ENCODE assay signal across 1 cellular context in genomic region chr2:237466266-237466665, GRCh38.
TF ChIP-seq lines count a peak whose summit lies in the region.

No MANE protein-coding gene starts in this region.

TF ChIP-seq in K562, 482 proteins besides CTCF, POLR2A, EP300 and RAD21 (continued from another document):
- TF ChIP-seq HMBOX1 (IDR thresholded peaks at IDR 0.05) (peak; percentile 19; the same call in 1 of the 2 replicates), KLF6 (CRISPR knock-in tag; IDR thresholded peaks at IDR 0.05; ENCODE audit: borderline replicate concordance) (no peak), NCOA2 (IDR thresholded peaks at IDR 0.05; ENCODE audit: partially characterized antibody in 2 of 2) (no peak), TEAD4 (IDR thresholded peaks at IDR 0.05; ENCODE audit: low read length) (peak; percentile 25; the same call in 1 of the 2 replicates), TEAD4 (CRISPR knock-in tag; IDR thresholded peaks at IDR 0.05; ENCODE audit: borderline replicate concordance) (no peak), TAL1 (IDR thresholded peaks at IDR 0.05) (peak; percentile 36; the same call in 1 of the 2 replicates), NR2C1 (IDR thresholded peaks at IDR 0.05) (no peak), NR2C1 (tag; IDR thresholded peaks at IDR 0.05) (no peak), ILF3 (IDR thresholded peaks at IDR 0.05; ENCODE audit: borderline replicate concordance) (no peak), NONO (IDR thresholded peaks at IDR 0.05; ENCODE audit: low read depth in 2 of 2, low read length in 1 of 2) (no peak), PML (IDR thresholded peaks at IDR 0.05; ENCODE audit: low read length) (peak; percentile 45; the same call in 1 of the 2 replicates), NCOA1 (IDR thresholded peaks at IDR 0.05; ENCODE audit: low read depth) (no peak), BCL6 (CRISPR knock-in tag; IDR thresholded peaks at IDR 0.05) (no peak), POLR2H (tag; IDR thresholded peaks at IDR 0.05; ENCODE audit: low read depth) (0 out of 2 replicates have a peak, but pooled peaks have one; percentile 12), POLR3G (IDR thresholded peaks at IDR 0.05; ENCODE audit: extremely low read depth, insufficient read length, insufficient replicate concordance) (no peak), ARID1B (IDR thresholded peaks at IDR 0.05) (peak; percentile 27; the same call in 1 of the 2 replicates), HNRNPH1 (optimal IDR thresholded peaks at IDR 0.05; ENCODE audit: low read depth, low read length) (no peak), HSF4 (CRISPR knock-in tag; IDR thresholded peaks at IDR 0.05; ENCODE audit: borderline replicate concordance) (no peak), ZNF398 (CRISPR knock-in tag; IDR thresholded peaks at IDR 0.05) (no peak), SOX6 (IDR thresholded peaks at IDR 0.05) (0 out of 2 replicates have a peak, but pooled peaks have one; percentile 21), RBM39 (optimal IDR thresholded peaks at IDR 0.05; ENCODE audit: low read depth, low read length) (no peak), ZNF174 (CRISPR knock-in tag; IDR thresholded peaks at IDR 0.05) (no peak), MBD2 (IDR thresholded peaks at IDR 0.05; ENCODE audit: borderline replicate concordance, low read depth) (no peak), ZNF445 (CRISPR knock-in tag; IDR thresholded peaks at IDR 0.05; ENCODE audit: low read depth) (no peak), GTF3C2 (IDR thresholded peaks at IDR 0.05; ENCODE audit: borderline replicate concordance, extremely low read depth, insufficient read length) (no peak), SMAD4 (CRISPR knock-in tag; conservative IDR thresholded peaks at IDR 0.05) (no peak), BRD9 (IDR thresholded peaks at IDR 0.05; ENCODE audit: low read depth, partially characterized antibody) (no peak), RBFOX2 (IDR thresholded peaks at IDR 0.05; ENCODE audit: low read depth, low read length) (no peak)
- TF ChIP-seq, protein P1, sequence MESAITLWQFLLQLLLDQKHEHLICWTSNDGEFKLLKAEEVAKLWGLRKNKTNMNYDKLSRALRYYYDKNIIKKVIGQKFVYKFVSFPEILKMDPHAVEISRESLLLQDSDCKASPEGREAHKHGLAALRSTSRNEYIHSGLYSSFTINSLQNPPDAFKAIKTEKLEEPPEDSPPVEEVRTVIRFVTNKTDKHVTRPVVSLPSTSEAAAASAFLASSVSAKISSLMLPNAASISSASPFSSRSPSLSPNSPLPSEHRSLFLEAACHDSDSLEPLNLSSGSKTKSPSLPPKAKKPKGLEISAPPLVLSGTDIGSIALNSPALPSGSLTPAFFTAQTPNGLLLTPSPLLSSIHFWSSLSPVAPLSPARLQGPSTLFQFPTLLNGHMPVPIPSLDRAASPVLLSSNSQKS (CRISPR knock-in tag; IDR thresholded peaks at IDR 0.05) = no peak
